ENCODE assay signal across 9 cellular contexts in the genomic region with DNA sequence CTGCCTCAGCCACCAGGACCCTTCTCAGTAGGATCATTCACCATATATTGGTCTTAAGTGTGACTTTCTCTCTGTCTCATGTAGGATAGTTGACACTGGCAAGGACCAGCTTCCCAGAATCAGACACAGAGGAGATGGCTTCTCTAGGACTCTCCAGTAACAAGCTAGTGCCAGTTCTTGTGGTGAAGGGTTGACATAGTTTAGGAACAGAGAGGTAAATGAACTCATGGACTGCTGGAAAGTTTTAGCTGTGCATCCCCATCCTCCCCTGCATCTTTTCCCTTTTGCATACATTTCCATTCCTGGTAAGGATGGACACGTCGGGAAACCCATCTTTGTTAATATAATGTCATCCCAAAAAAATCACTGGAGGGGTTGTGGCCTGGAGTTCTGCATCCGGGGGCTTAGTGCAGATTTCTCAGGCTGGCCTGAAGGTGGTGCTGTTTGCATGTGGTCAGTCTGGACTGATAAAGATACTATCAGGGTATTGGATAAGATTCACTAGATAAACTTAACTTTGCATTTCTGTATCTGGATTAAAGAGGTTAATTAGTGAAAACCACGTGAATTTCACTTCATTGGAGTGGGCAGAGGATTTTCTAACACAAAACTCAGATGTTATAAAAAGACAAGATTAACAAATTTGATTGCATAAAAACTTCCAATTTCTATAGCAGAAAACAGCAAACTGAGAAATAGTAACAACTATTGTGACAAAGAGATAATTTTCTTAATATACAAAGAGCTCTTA.
A peak's percentile ranks its signal among the peaks of the same experiment; 100 is the strongest.
DNase-seq lines count a peak whose midpoint lies in the region; ATAC-seq, FAIRE-seq and TF ChIP-seq lines count a peak whose summit lies in the region.
"Had no signal": no experiment of that assay in that cellular context is flagged by ENCODE, and none has a peak within 500 bp of the region (broad histone marks: within the 10 kb centered on the region; RNA-seq: fewer than 3 reads in every experiment).

No MANE protein-coding gene starts in this region.

- peaks cover 2% of the 10 kb centered on the region for H3K4me1 ChIP-seq in keratinocyte (ENCODE audit: control insufficient read depth, extremely low read depth, insufficient read depth, low read length)

- H3K9me1 ChIP-seq in keratinocyte (ENCODE audit: control insufficient read depth, extremely low read depth, insufficient read depth, low read length), result no peaks in the 10 kb centered on the region

- peaks cover 13% of the 10 kb centered on the region for H3K27me3 Mint-ChIP-seq in T-helper 17 cell

- H3K9me3 ChIP-seq in T-helper 17 cell (ENCODE audit: control insufficient read depth, low read length, poor library complexity, severe bottlenecking) (no peaks in the 10 kb centered on the region), keratinocyte (ENCODE audit: control insufficient read depth, low read depth, low read length) (no peaks in the 10 kb centered on the region)

- H3K4me3 ChIP-seq in brain microvascular endothelial cell (ENCODE audit: low read depth, low read length), result no peak overlapping the region
- no peak overlapping the region for H3K4me3 ChIP-seq in keratinocyte (ENCODE audit: control insufficient read depth in 2 of 3, extremely low read depth in 1 of 3, insufficient read depth in 2 of 3, low read depth in 1 of 3, low read length in 3 of 3)

- H3K4me2 ChIP-seq in keratinocyte (ENCODE audit: control insufficient read depth, extremely low read depth, insufficient read depth, low read depth, low read length), result no peak overlapping the region

- peak; percentile 70 for DNase-seq in DMS53 (lab: John Stamatoyannopoulos, UW)
- DNase-seq in HT1080 (ENCODE audit: low read depth), result peak; percentile 36
- no peak for DNase-seq in T-helper 17 cell
- peak; percentile 38 for DNase-seq in brain microvascular endothelial cell
- no peak for DNase-seq in keratinocyte (ENCODE audit: low read depth, low spot score)
- peak; percentile 35 to 37 for DNase-seq in stimulated activated CD4-positive, alpha-beta T cell treated with anti-CD3 and anti-CD28 coated beads, Interleukin-2, amount 100 ng/mL, for 48 hours
- no peak for DNase-seq in GOT3 (lab: John Stamatoyannopoulos, UW)

- no peak overlapping the region for H2AFZ ChIP-seq in keratinocyte (ENCODE audit: control insufficient read depth, low read length)

- in situ Hi-C loops in brain microvascular endothelial cell (cut with HindIII; ENCODE audit: low pct_ligation_motif_present, low sequenced_read_pairs), result no loop called here

- dilution Hi-C loops in keratinocyte (cut with MboI; ENCODE audit: extremely low pct_ligation_motif_present, low sequenced_read_pairs), result no loop called here

- H3K36me3 Mint-ChIP-seq in T-helper 17 cell (ENCODE audit: low read depth), result peaks cover 4% of the 10 kb centered on the region

- no peak overlapping the region for H3K27ac ChIP-seq in brain microvascular endothelial cell
- H3K27ac ChIP-seq in keratinocyte (ENCODE audit: control insufficient read depth, insufficient read depth, low read length), result no peak overlapping the region

- H3K27me3 ChIP-seq in brain microvascular endothelial cell (replicated peaks) (no peaks in the 10 kb centered on the region), keratinocyte (ENCODE audit: control insufficient read depth, extremely low read depth, insufficient read depth, low read length) (no peaks in the 10 kb centered on the region)

- TF ChIP-seq CTCF in brain microvascular endothelial cell (IDR thresholded peaks at IDR 0.05; ENCODE audit: low read depth, low read length, missing control alignments), result peak; percentile 92
- peak; percentile 78 to 84 (median 82) for TF ChIP-seq CTCF in keratinocyte (optimal IDR thresholded peaks at IDR 0.05 in 1 of 3, IDR thresholded peaks at IDR 0.05 in 1 of 3, conservative IDR thresholded peaks at IDR 0.05 in 1 of 3; ENCODE audit: extremely low read depth in 1 of 3, insufficient read depth in 2 of 3, low read length in 3 of 3)

- peaks cover 9% of the 10 kb centered on the region for H3K4me1 Mint-ChIP-seq in T-helper 17 cell

- no peak overlapping the region for H3K4me3 Mint-ChIP-seq in T-helper 17 cell
- H3K4me3 Mint-ChIP-seq: T-helper 1 cell treated with Interleukin-12 subunit alpha and Interleukin-12 subunit beta and Interleukin-4 antibody, amounts not matched to agents 30 μg/mL and 1 μg/mL, for 36 hours had no signal

- peak overlapping the region; percentile 45 for H3K27ac Mint-ChIP-seq in T-helper 17 cell
- H3K27ac Mint-ChIP-seq: T-helper 1 cell treated with Interleukin-12 subunit alpha and Interleukin-12 subunit beta and Interleukin-4 antibody, amounts not matched to agents 30 μg/mL and 1 μg/mL, for 36 hours had no signal

- no peaks in the 10 kb centered on the region for H3K79me2 ChIP-seq in keratinocyte (ENCODE audit: control insufficient read depth, insufficient read depth, low read length)

- peak; percentile 50 for ATAC-seq in T-helper 17 cell
- no peak for ATAC-seq in GM18498 (IDR thresholded peaks at IDR 0.05; ENCODE audit: unreplicated experiment)

- no peaks in the 10 kb centered on the region for H3K36me3 ChIP-seq in brain microvascular endothelial cell (replicated peaks)
- no peaks in the 10 kb centered on the region for H3K36me3 ChIP-seq in keratinocyte (ENCODE audit: control insufficient read depth in 2 of 2, extremely low read depth in 1 of 2, insufficient read depth in 2 of 2, low read length in 2 of 2)

- no peak overlapping the region for H3K9ac ChIP-seq in keratinocyte (ENCODE audit: control insufficient read depth, extremely low read depth, insufficient read depth, low read length)

- no peaks in the 10 kb centered on the region for H4K20me1 ChIP-seq in keratinocyte (ENCODE audit: control insufficient read depth, extremely low read depth, insufficient read depth, low read length)

- peak; percentile 32 for FAIRE-seq in keratinocyte (lab: Jason Lieb, UNC)

Comparison
In these comparisons a context has a peak if more than half of its experiments do, and no peak if none do; other contexts are left out.
1. DNase-seq: peak in DMS53 (single experiment), HT1080 (single experiment), brain microvascular endothelial cell (single experiment) and stimulated activated CD4-positive, alpha-beta T cell treated with anti-CD3 and anti-CD28 coated beads, Interleukin-2, amount 100 ng/mL, for 48 hours (2 of 2); none in T-helper 17 cell (0 of 3), keratinocyte (single experiment) and GOT3 (single experiment).